25 cellular contexts compared by ENCODE assay signal in the genomic region with DNA sequence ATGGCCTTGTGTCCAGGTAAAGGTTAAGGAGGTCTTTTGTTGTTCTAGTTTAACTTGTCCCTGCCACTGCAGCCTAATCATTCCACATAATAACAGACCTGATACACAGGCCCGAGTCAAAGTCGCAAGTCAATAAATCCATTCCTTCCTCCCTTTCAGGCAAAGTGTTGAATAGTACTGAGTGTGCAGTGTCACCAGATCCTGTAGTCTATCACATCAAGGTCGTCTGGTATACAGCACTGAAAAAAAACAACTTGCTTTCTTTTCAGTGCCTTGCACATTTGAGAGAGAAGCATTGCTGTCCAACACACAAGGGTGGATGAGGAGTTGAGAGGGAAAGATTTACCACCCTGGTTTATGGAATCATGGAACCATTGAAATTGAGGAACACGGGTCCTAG.
"Had no signal": no experiment of that assay in that cellular context is flagged by ENCODE, and none has a peak within 500 bp of the region (broad histone marks: within the 10 kb centered on the region; RNA-seq: fewer than 3 reads in every experiment).

No MANE protein-coding gene starts in this region.

- H3K36me3 Mint-ChIP-seq: activated naive CD8-positive, alpha-beta T cell had no signal

- H3K4me1 Mint-ChIP-seq: activated B cell treated with CpG ODN at 0.5 μM for 24 hours; activated T-helper 17 cell treated with anti-CD3 and anti-CD28 coated beads, Interleukin-2, amount 50 U/mL, for 72 hours; T-helper 17 cell had no signal

- H3K36me3 ChIP-seq: WERI-Rb-1 had no signal

- H3K27ac Mint-ChIP-seq: activated B cell treated with CpG ODN at 0.5 μM for 24 hours; activated CD8-positive, alpha-beta T cell treated with anti-CD3 and anti-CD28 coated beads for 36 hours; activated naive CD8-positive, alpha-beta T cell; activated T-helper 17 cell treated with anti-CD3 and anti-CD28 coated beads, Interleukin-2, amount 50 U/mL, for 72 hours; T-helper 17 cell; T-helper 2 cell treated with Interferon-gamma antibody and Interleukin-4, amounts not matched to agents 5 μg/mL and 100 μg/mL, for 36 hours had no signal

- DNase-seq: activated B cell treated with CpG ODN at 0.5 μM for 24 hours; activated CD4-positive, alpha-beta T cell treated with anti-CD3 and anti-CD28 coated beads for 48 hours; activated CD4-positive, alpha-beta T cell treated with anti-CD3 and anti-CD28 coated beads, Interleukin-2, amount 50 U/mL, for 1 hour; activated CD4-positive, alpha-beta T cell treated with anti-CD3 and anti-CD28 coated beads, Interleukin-2, amount 50 U/mL, for 48 hours; activated CD8-positive, alpha-beta memory T cell treated with anti-CD3 and anti-CD28 coated beads for 24 hours; activated CD8-positive, alpha-beta T cell treated with anti-CD3 and anti-CD28 coated beads for 36 hours; activated effector memory CD4-positive, alpha-beta T cell treated with Interleukin-2 at 50 U/mL for 16 hours; activated gamma-delta T cell treated with Interleukin-2 at 50 U/mL for 16 hours; activated naive CD4-positive, alpha-beta T cell treated with anti-CD3 and anti-CD28 coated beads, Interleukin-2, amount 50 U/mL, for 16 hours; activated naive CD4-positive, alpha-beta T cell treated with Interleukin-2 at 50 U/mL for 16 hours; activated T-cell treated with anti-CD3 and anti-CD28 coated beads, Interleukin-2, amount 50 U/mL, for 4 hours; amniotic stem cell; anterior cingulate cortex; caudate nucleus; effector CD8-positive, alpha-beta T cell; foreskin fibroblast; head of caudate nucleus; T-helper 1 cell; T-helper 17 cell; T1000; WERI-Rb-1 had no signal

- H3K27ac ChIP-seq: epithelial cell of prostate, WERI-Rb-1 had no signal

- H3K27me3 Mint-ChIP-seq: activated B cell treated with CpG ODN at 0.5 μM for 24 hours; activated CD8-positive, alpha-beta T cell treated with anti-CD3 and anti-CD28 coated beads for 36 hours; activated naive CD8-positive, alpha-beta T cell; activated T-helper 17 cell treated with anti-CD3 and anti-CD28 coated beads, Interleukin-2, amount 50 U/mL, for 72 hours had no signal

- H3K9me3 Mint-ChIP-seq: activated B cell treated with CpG ODN at 0.5 μM for 24 hours; activated CD8-positive, alpha-beta T cell treated with anti-CD3 and anti-CD28 coated beads for 36 hours; activated T-cell treated with anti-CD3 and anti-CD28 coated beads, Interleukin-2, amount 50 U/mL, for 4 hours; activated T-helper 17 cell treated with anti-CD3 and anti-CD28 coated beads, Interleukin-2, amount 50 U/mL, for 72 hours; T-helper 2 cell treated with Interferon-gamma antibody and Interleukin-4, amounts not matched to agents 5 μg/mL and 100 μg/mL, for 36 hours had no signal

- H3K4me3 Mint-ChIP-seq: activated B cell treated with CpG ODN at 0.5 μM for 24 hours; activated CD8-positive, alpha-beta T cell treated with anti-CD3 and anti-CD28 coated beads for 36 hours; activated naive CD8-positive, alpha-beta T cell; activated T-cell treated with anti-CD3 and anti-CD28 coated beads, Interleukin-2, amount 50 U/mL, for 4 hours; activated T-helper 17 cell treated with anti-CD3 and anti-CD28 coated beads, Interleukin-2, amount 50 U/mL, for 72 hours; T-helper 17 cell; T-helper 2 cell treated with Interferon-gamma antibody and Interleukin-4, amounts not matched to agents 5 μg/mL and 100 μg/mL, for 36 hours had no signal
